In the genomic region with DNA sequence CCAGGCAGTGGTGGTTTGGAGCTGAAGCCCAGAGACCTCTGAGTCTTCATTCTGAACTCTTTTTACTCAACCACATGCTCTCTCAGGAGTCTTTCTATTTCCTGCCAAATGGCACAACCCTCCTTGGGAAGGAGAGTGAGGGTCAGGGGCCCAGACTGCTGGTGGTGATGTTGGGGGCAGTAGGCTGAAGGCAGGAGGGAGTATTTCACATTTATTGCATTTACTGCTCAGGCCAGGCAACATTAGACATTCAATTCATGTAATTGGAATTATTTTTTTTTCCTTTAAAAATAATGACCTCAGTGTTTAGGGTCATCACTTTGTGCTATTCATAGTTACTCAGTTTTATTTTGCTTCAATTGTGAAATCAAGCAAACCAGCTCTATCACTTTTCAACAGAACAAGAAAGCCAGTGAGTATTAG, we compare ENCODE assay signal across 15 cellular contexts.
DNase-seq lines count a peak whose midpoint lies in the region; ATAC-seq and TF ChIP-seq lines count a peak whose summit lies in the region.
"Had no signal": no experiment of that assay in that cellular context is flagged by ENCODE, and none has a peak within 500 bp of the region (broad histone marks: within the 10 kb centered on the region; RNA-seq: fewer than 3 reads in every experiment).

No MANE protein-coding gene starts in this region.

- H3K4me1 ChIP-seq in adrenal gland (replicated peaks in 1 of 2) (peaks cover 21 to 30% of the 10 kb centered on the region in 2 donors), heart left ventricle (peaks cover 0 to 23% (median 4%) of the 10 kb centered on the region in 12 donors), ovary (ENCODE audit: insufficient read depth) (peaks cover 6% of the 10 kb centered on the region), uterus (peaks cover 0 to 7% of the 10 kb centered on the region in 2 donors)
- H3K4me1 ChIP-seq: upper lobe of left lung had no signal

- no peaks in the 10 kb centered on the region for H3K9me3 ChIP-seq in adrenal gland (replicated peaks in 1 of 3)
- H3K9me3 ChIP-seq in heart left ventricle: peaks cover 0 to 6% (median 0%) of the 10 kb centered on the region in 12 donors
- no peaks in the 10 kb centered on the region for H3K9me3 ChIP-seq in ovary
- no peaks in the 10 kb centered on the region for H3K9me3 ChIP-seq in uterus
- H3K9me3 ChIP-seq: upper lobe of left lung had no signal

- no peak for TF ChIP-seq POLR2A in adrenal gland (IDR thresholded peaks at IDR 0.05)
- TF ChIP-seq POLR2A in heart left ventricle (IDR thresholded peaks at IDR 0.05): no peak
- no peak for TF ChIP-seq POLR2A in ovary (IDR thresholded peaks at IDR 0.05)
- no peak for TF ChIP-seq POLR2A in uterus (IDR thresholded peaks at IDR 0.05)

- DNase-seq in adrenal gland (peak in 3 of 7 donors; percentile 9 to 27 (median 18)), heart left ventricle (no peak), ovary (peak in 3 of 5 donors; percentile 22 to 57 (median 37)), uterus (peak; percentile 30 to 52)
- no peak for DNase-seq in effector CD4-positive, alpha-beta T cell
- DNase-seq: activated naive CD4-positive, alpha-beta T cell treated with anti-CD3 and anti-CD28 coated beads, Interleukin-2, amount 10 ng/mL, durations not matched to agents 7 days and 5 days; caudate nucleus; CD4-positive, alpha-beta T cell; NCI-H1092; NCI-H226; occipital lobe; upper lobe of left lung had no signal

- H3K27me3 ChIP-seq in adrenal gland (no peaks in the 10 kb centered on the region), heart left ventricle (no peaks in the 10 kb centered on the region), ovary (no peaks in the 10 kb centered on the region), uterus (no peaks in the 10 kb centered on the region)
- H3K27me3 ChIP-seq: upper lobe of left lung had no signal

- peak overlapping the region; percentile 32 to 73 (median 57) for H3K27ac ChIP-seq in adrenal gland
- peak overlapping the region in 9 of 12 donors; percentile 11 to 46 (median 32) for H3K27ac ChIP-seq in heart left ventricle
- H3K27ac ChIP-seq in ovary: no peak overlapping the region
- peak overlapping the region; percentile 42 to 60 for H3K27ac ChIP-seq in uterus
- H3K27ac ChIP-seq: SK-N-MC had no signal

- H3K4me3 ChIP-seq in adrenal gland (no peak overlapping the region), heart left ventricle (no peak overlapping the region), ovary (no peak overlapping the region), uterus (no peak overlapping the region)
- H3K4me3 ChIP-seq: SK-N-MC, upper lobe of left lung had no signal

- intact Hi-C loops in adrenal gland (cut with DNase I) (no loop called here), heart left ventricle (cut with DNase I) (no loop called here), ovary (cut with DNase I) (no loop called here), uterus (cut with DNase I; ENCODE audit: low total_unique reads) (no loop called here)

- TF ChIP-seq CTCF in adrenal gland (IDR thresholded peaks at IDR 0.05): no peak
- TF ChIP-seq CTCF in heart left ventricle (IDR thresholded peaks at IDR 0.05): no peak
- no peak for TF ChIP-seq CTCF in ovary (IDR thresholded peaks at IDR 0.05)
- TF ChIP-seq CTCF in uterus (IDR thresholded peaks at IDR 0.05): no peak

- H3K36me3 ChIP-seq in adrenal gland (replicated peaks in 1 of 2) (no peaks in the 10 kb centered on the region), heart left ventricle (no peaks in the 10 kb centered on the region), ovary (no peaks in the 10 kb centered on the region), uterus (no peaks in the 10 kb centered on the region)
- H3K36me3 ChIP-seq: upper lobe of left lung had no signal

- no peak for TF ChIP-seq EP300 in ovary (IDR thresholded peaks at IDR 0.05)

- peak in 3 of 4 donors; percentile 41 to 71 (median 62) for ATAC-seq in heart left ventricle
- ATAC-seq in GM18502 (IDR thresholded peaks at IDR 0.05; ENCODE audit: poor library complexity, unreplicated experiment): no peak
- no peak for ATAC-seq in GM19397 (IDR thresholded peaks at IDR 0.05; ENCODE audit: unreplicated experiment)

Comparison
In these comparisons a context has a peak if more than half of its experiments do, and no peak if none do; other contexts are left out.
1. DNase-seq: peak in ovary (3 of 5) and uterus (2 of 2); none in heart left ventricle (0 of 5) and effector CD4-positive, alpha-beta T cell (single experiment).
2. H3K27ac ChIP-seq: peak in adrenal gland (5 of 5), heart left ventricle (9 of 12) and uterus (2 of 2); none in ovary (0 of 2).
3. ATAC-seq: peak in heart left ventricle (3 of 4); none in GM18502 (single experiment) and GM19397 (single experiment).